32 cellular contexts compared by ENCODE assay signal in genomic region chr15:83914906-83915305, GRCh38.
"Had no signal": no experiment of that assay in that cellular context is flagged by ENCODE, and none has a peak within 500 bp of the region (broad histone marks: within the 10 kb centered on the region; RNA-seq: fewer than 3 reads in every experiment).

No MANE protein-coding gene starts in this region.

- DNase-seq: activated CD4-positive, alpha-beta memory T cell treated with anti-CD3 and anti-CD28 coated beads, Interleukin-2, amount 10 ng/mL, durations not matched to agents 7 days and 5 days; activated CD4-positive, alpha-beta T cell treated with anti-CD3 and anti-CD28 coated beads for 1 hour; activated CD4-positive, alpha-beta T cell treated with anti-CD3 and anti-CD28 coated beads for 48 hours; activated CD4-positive, CD25-positive, alpha-beta regulatory T cell; activated effector memory CD4-positive, alpha-beta T cell treated with anti-CD3 and anti-CD28 coated beads, Interleukin-2, amount 50 U/mL, for 16 hours; activated naive CD4-positive, alpha-beta T cell; activated naive CD4-positive, alpha-beta T cell treated with anti-CD3 and anti-CD28 coated beads, Interleukin-2, amount 50 U/mL, for 16 hours; activated naive CD8-positive, alpha-beta T cell treated with anti-CD3 and anti-CD28 coated beads for 36 hours; activated T-cell treated with anti-CD3 and anti-CD28 coated beads, Interleukin-2, amount 50 U/mL, for 1 hour; activated T-cell treated with anti-CD3 and anti-CD28 coated beads, Interleukin-2, amount 50 U/mL, for 72 hours; amniotic stem cell; aorta; brain microvascular endothelial cell; Kasumi-1; KG1; NCI-H1092 treated with DMSO at 0.1 percent for 48 hours; NCI-H1417; NCI-H187 treated with DMSO at 0.1 percent for 48 hours; NCI-H2081; NCI-H345; NCI-H524 treated with DMSO at 0.1 percent for 48 hours; Peyer's patch; SIG-M5; SW 1271; T-helper 1 cell; T1000; WERI-Rb-1 had no signal

- H3K27ac ChIP-seq: brain microvascular endothelial cell, cardiac muscle cell, Peyer's patch, RWPE1, WERI-Rb-1 had no signal

- H3K9me3 ChIP-seq: Peyer's patch had no signal

- H3K9me3 Mint-ChIP-seq: activated CD4-positive, alpha-beta memory T cell treated with anti-CD3 and anti-CD28 coated beads, Interleukin-2, amount 10 ng/mL, durations not matched to agents 7 days and 5 days; activated naive CD8-positive, alpha-beta T cell treated with anti-CD3 and anti-CD28 coated beads for 36 hours; activated T-helper 17 cell treated with anti-CD3 and anti-CD28 coated beads, Interleukin-2, amount 50 U/mL, for 72 hours had no signal

- H3K4me3 Mint-ChIP-seq: activated CD4-positive, alpha-beta memory T cell treated with anti-CD3 and anti-CD28 coated beads, Interleukin-2, amount 10 ng/mL, durations not matched to agents 7 days and 5 days; activated naive CD8-positive, alpha-beta T cell treated with anti-CD3 and anti-CD28 coated beads for 36 hours; activated T-cell treated with anti-CD3 and anti-CD28 coated beads, Interleukin-2, amount 50 U/mL, for 72 hours; activated T-helper 17 cell treated with anti-CD3 and anti-CD28 coated beads, Interleukin-2, amount 50 U/mL, for 72 hours; central memory CD8-positive, alpha-beta T cell had no signal

- H3K27ac Mint-ChIP-seq: activated CD4-positive, alpha-beta memory T cell treated with anti-CD3 and anti-CD28 coated beads, Interleukin-2, amount 10 ng/mL, durations not matched to agents 7 days and 5 days; activated naive CD8-positive, alpha-beta T cell treated with anti-CD3 and anti-CD28 coated beads for 36 hours; activated T-cell treated with anti-CD3 and anti-CD28 coated beads, Interleukin-2, amount 50 U/mL, for 72 hours; activated T-helper 17 cell treated with anti-CD3 and anti-CD28 coated beads, Interleukin-2, amount 50 U/mL, for 72 hours had no signal

- H3K27me3 ChIP-seq: brain microvascular endothelial cell, cardiac muscle cell, Peyer's patch had no signal

- H3K27me3 Mint-ChIP-seq: central memory CD8-positive, alpha-beta T cell had no signal

- H3K36me3 ChIP-seq: brain microvascular endothelial cell, cardiac muscle cell, Peyer's patch, WERI-Rb-1 had no signal

- H3K4me1 ChIP-seq: Peyer's patch had no signal

- H3K36me3 Mint-ChIP-seq: activated naive CD8-positive, alpha-beta T cell treated with anti-CD3 and anti-CD28 coated beads for 36 hours had no signal

- H3K4me3 ChIP-seq: cardiac muscle cell, Peyer's patch had no signal

- ATAC-seq: activated T-cell treated with anti-CD3 and anti-CD28 coated beads, Interleukin-2, amount 50 U/mL, for 72 hours; activated T-helper 17 cell treated with anti-CD3 and anti-CD28 coated beads, Interleukin-2, amount 50 U/mL, for 72 hours; Right ventricle myocardium inferior had no signal
